9 cellular contexts compared by ENCODE assay signal in the genomic region with DNA sequence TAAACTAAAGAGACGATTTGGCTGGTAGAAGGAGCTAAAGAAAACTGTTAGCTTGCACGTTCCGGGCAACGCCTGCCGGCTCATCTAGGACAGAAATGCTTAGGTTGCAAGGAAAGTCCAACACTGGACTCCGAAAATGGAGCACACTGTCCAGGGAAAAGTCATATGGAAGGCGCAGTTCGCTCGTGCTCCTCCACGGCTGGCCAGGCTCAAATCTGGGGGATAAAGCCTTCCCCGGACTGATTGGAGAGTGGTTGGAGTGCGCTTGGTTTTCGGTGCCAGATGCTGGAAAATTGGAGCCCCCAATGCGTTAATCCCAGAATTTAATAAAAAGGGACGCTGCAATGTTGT. TPM values are rescaled to one million over a fixed set of nuclear protein-coding genes. Genes with fewer than 3 reads are reported as not detected.
DNase-seq lines count a peak whose midpoint lies in the region; ATAC-seq and TF ChIP-seq lines count a peak whose summit lies in the region.
"Had no signal": no experiment of that assay in that cellular context is flagged by ENCODE, and none has a peak within 500 bp of the region (broad histone marks: within the 10 kb centered on the region; RNA-seq: fewer than 3 reads in every experiment).

No MANE protein-coding gene starts in this region.

- ATAC-seq in heart right ventricle, result peak in 1 of 8 donors; percentile 13

- TF ChIP-seq POLR2A in ovary (IDR thresholded peaks at IDR 0.05), result no peak

- H4K20me1 ChIP-seq in SK-N-SH (ENCODE audit: insufficient read depth), result no peaks in the 10 kb centered on the region

- DNase-seq in BE2C, result no peak
- no peak for DNase-seq in SK-N-SH
- DNase-seq in heart right ventricle, result no peak
- no peak for DNase-seq in ovary
- DNase-seq in T-helper 9 cell, result no peak
- DNase-seq in stimulated activated naive CD4-positive, alpha-beta T cell (lab: John Stamatoyannopoulos, UW), result no peak
- DNase-seq in NCI-H2107 (lab: John Stamatoyannopoulos, UW), result no peak
- DNase-seq in occipital lobe (lab: John Stamatoyannopoulos, UW), result no peak

- H3K4me1 ChIP-seq in BE2C, result peaks cover 8% of the 10 kb centered on the region
- H3K4me1 ChIP-seq in SK-N-SH (ENCODE audit: control insufficient read depth in 1 of 2, insufficient read depth in 2 of 2, low read depth in 1 of 2, low read length in 1 of 2), result peaks cover 0 to 3% of the 10 kb centered on the region in 2 experiments; a peak in 1 of 4 replicates
- peaks cover 0 to 21% (median 4%) of the 10 kb centered on the region in 9 donors for H3K4me1 ChIP-seq in heart right ventricle
- no peaks in the 10 kb centered on the region for H3K4me1 ChIP-seq in ovary (ENCODE audit: insufficient read depth)

- peaks cover 8% of the 10 kb centered on the region for H3F3A ChIP-seq in SK-N-SH (replicated peaks; ENCODE audit: insufficient read depth)

- H3K36me3 ChIP-seq in BE2C (no peaks in the 10 kb centered on the region), SK-N-SH (replicated peaks in 1 of 2; ENCODE audit: control insufficient read depth in 1 of 2, insufficient read depth in 2 of 2, low read length in 1 of 2) (no peaks in the 10 kb centered on the region), heart right ventricle (no peaks in the 10 kb centered on the region), ovary (no peaks in the 10 kb centered on the region)

- CTCF ChIA-PET in SK-N-SH (lab: Yijun Ruan, JAX), result interaction anchor here (1.2 kb wide), 1 partner anchor 10 kb away, joined by 4 read pairs; no protein-coding TSS in a partner anchor

- H3K4me2 ChIP-seq in SK-N-SH, result peak overlapping the region; percentile 84

- no peak for TF ChIP-seq EP300 in SK-N-SH (IDR thresholded peaks at IDR 0.05; ENCODE audit: borderline replicate concordance in 1 of 2, low read depth in 1 of 2, low read length in 1 of 2)
- TF ChIP-seq EP300 in ovary (IDR thresholded peaks at IDR 0.05), result no peak

- H3K9me3 ChIP-seq in BE2C (no peaks in the 10 kb centered on the region), SK-N-SH (no peaks in the 10 kb centered on the region), heart right ventricle (no peaks in the 10 kb centered on the region), ovary (no peaks in the 10 kb centered on the region)

- POLR2A ChIA-PET in SK-N-SH (lab: Yijun Ruan, JAX), result no interaction called here

- no peaks in the 10 kb centered on the region for H3K9me2 ChIP-seq in SK-N-SH

- TF ChIP-seq CTCF in BE2C (IDR thresholded peaks at IDR 0.05; ENCODE audit: low read depth, low read length) (no peak), SK-N-SH (IDR thresholded peaks at IDR 0.05) (no peak), heart right ventricle (IDR thresholded peaks at IDR 0.05) (no peak), ovary (IDR thresholded peaks at IDR 0.05) (no peak)

- peak overlapping the region; percentile 76; the same call in 1 of the 2 replicates for H2AFZ ChIP-seq in SK-N-SH (ENCODE audit: low read depth)

- intact Hi-C loops in heart right ventricle (cut with DNase I), result loop anchor here in 2 of 10 donors (5.0 kb wide), 2 partner anchors 33 to 38 kb away; no protein-coding TSS in a partner anchor
- intact Hi-C loops in ovary (cut with DNase I), result no loop called here

- no peaks in the 10 kb centered on the region for H3K79me2 ChIP-seq in SK-N-SH (ENCODE audit: insufficient read depth)

- no peak for TF ChIP-seq RAD21 in SK-N-SH (IDR thresholded peaks at IDR 0.05; ENCODE audit: low read length)

- peaks cover 14% of the 10 kb centered on the region for H3K27me3 ChIP-seq in BE2C
- peaks cover 39% of the 10 kb centered on the region for H3K27me3 ChIP-seq in SK-N-SH (ENCODE audit: insufficient read depth)
- peaks cover 0 to 74% (median 50%) of the 10 kb centered on the region in 7 donors for H3K27me3 ChIP-seq in heart right ventricle
- no peaks in the 10 kb centered on the region for H3K27me3 ChIP-seq in ovary

- H3K27ac ChIP-seq in SK-N-SH (ENCODE audit: low read depth in 2 of 2, low read length in 1 of 2), result no peak overlapping the region
- H3K27ac ChIP-seq in heart right ventricle, result peak overlapping the region in 9 of 10 donors; percentile 5 to 74 (median 64)
- no peak overlapping the region for H3K27ac ChIP-seq in ovary

- H3K4me3 ChIP-seq in BE2C (ENCODE audit: low read depth, low read length), result peak overlapping the region; percentile 69
- peak overlapping the region; percentile 43 to 63; a peak in 3 of 4 replicates for H3K4me3 ChIP-seq in SK-N-SH (ENCODE audit: low read depth in 2 of 2, low read length in 1 of 2)
- H3K4me3 ChIP-seq in heart right ventricle, result peak overlapping the region; percentile 26 to 62 (median 54)
- peak overlapping the region; percentile 32 for H3K4me3 ChIP-seq in ovary

- H3K9ac ChIP-seq in SK-N-SH, result no peak overlapping the region

- 2% methylated on average over 15 of the region's 15 CpGs for WGBS in SK-N-SH (ENCODE audit: low lambda C conversion rate)
- 2 to 3% methylated on average over 15 of the region's 15 CpGs for WGBS in heart right ventricle, 2 donors
- WGBS in ovary, 3 donors, result 1 to 3% (median 2%) methylated on average over 15 of the region's 15 CpGs

TF ChIP-seq in SK-N-SH, 30 proteins besides CTCF, POLR2A, EP300 and RAD21:
- TF ChIP-seq RXRA (IDR thresholded peaks at IDR 0.05; ENCODE audit: borderline replicate concordance, low read depth) (no peak), MXI1 (IDR thresholded peaks at IDR 0.05; ENCODE audit: low read depth, low read length) (no peak), TEAD4 (IDR thresholded peaks at IDR 0.05; ENCODE audit: borderline replicate concordance, insufficient read depth) (no peak), FOXM1 (IDR thresholded peaks at IDR 0.05; ENCODE audit: low read depth) (no peak), RCOR1 (IDR thresholded peaks at IDR 0.05; ENCODE audit: low read length) (no peak), NRF1 (IDR thresholded peaks at IDR 0.05; ENCODE audit: low read depth, low read length) (no peak), GABPA (IDR thresholded peaks at IDR 0.05; ENCODE audit: low read depth) (no peak), JUND (IDR thresholded peaks at IDR 0.05) (no peak), POLR2AphosphoS5 (IDR thresholded peaks at IDR 0.05; ENCODE audit: low read depth, low read length) (no peak), EZH2phosphoT487 (IDR thresholded peaks at IDR 0.05; ENCODE audit: borderline replicate concordance, low read depth) (no peak), TCF12 (IDR thresholded peaks at IDR 0.05) (no peak)
- TF ChIP-seq, protein P1, sequence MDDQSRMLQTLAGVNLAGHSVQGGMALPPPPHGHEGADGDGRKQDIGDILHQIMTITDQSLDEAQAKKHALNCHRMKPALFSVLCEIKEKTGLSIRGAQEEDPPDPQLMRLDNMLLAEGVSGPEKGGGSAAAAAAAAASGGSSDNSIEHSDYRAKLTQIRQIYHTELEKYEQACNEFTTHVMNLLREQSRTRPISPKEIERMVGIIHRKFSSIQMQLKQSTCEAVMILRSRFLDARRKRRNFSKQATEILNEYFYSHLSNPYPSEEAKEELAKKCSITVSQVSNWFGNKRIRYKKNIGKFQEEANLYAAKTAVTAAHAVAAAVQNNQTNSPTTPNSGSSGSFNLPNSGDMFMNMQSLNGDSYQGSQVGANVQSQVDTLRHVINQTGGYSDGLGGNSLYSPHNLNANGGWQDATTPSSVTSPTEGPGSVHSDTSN (IDR thresholded peaks at IDR 0.05), result no peak

RNA-seq across cellular contexts. Expression of gene CDH6, which starts 0.9 kb away (rescaled TPM):
- polyA plus RNA-seq in BE2C (2012; ENCODE audit: insufficient read depth, insufficient read length, low read depth), result not detected
- polyA plus RNA-seq in SK-N-SH (2012; rRNA removed), result 1.1 and 1.4 TPM in 2 replicates
- polyA plus RNA-seq in SK-N-SH (2012; cell fraction: cytosol; rRNA removed), result 0.93 and 0.96 TPM in 2 replicates
- polyA plus RNA-seq in SK-N-SH (2012; cell fraction: nucleus; rRNA removed), result 0.42 and 0.94 TPM in 2 replicates
- 1 to 10 TPM; 1.8 to 7.5 (median 3.6) TPM for total RNA-seq in heart right ventricle
- polyA plus RNA-seq in heart right ventricle, result 1 to 10 TPM; 1.1 to 1.8 TPM
- total RNA-seq in ovary, result 10 to 100 TPM in 2 of 7 donors, 1 to 10 TPM in 3, under 1 TPM in 2; 0.68 to 19.2 (median 2.5) TPM
- polyA plus RNA-seq in ovary, result 1 to 10 TPM; 1.4 to 7.0 TPM
- total RNA-seq in occipital lobe, result 21.5 TPM
- total RNA-seq: T-helper 1 cell treated with Interleukin-12 subunit alpha and Interleukin-12 subunit beta and Interleukin-4 antibody, amounts not matched to agents 30 ng/mL and 1 ng/mL, for 36 hours had no signal

Comparison
In these comparisons a context has a peak if more than half of its experiments do, and no peak if none do; other contexts are left out.
1. H3K27ac ChIP-seq: peak in heart right ventricle (9 of 10); none in SK-N-SH (0 of 2) and ovary (0 of 2).
2. Peak in every context shown above with its lines, with median percentiles within 50 percentile points of each other: H3K4me3 ChIP-seq.